Comparison of ENCODE assay signal across 8 cellular contexts in genomic region chr10:110872984-110873569, GRCh38. TPM values are rescaled to one million over a fixed set of nuclear protein-coding genes. Genes with fewer than 3 reads are reported as not detected.
DNase-seq lines count a peak whose midpoint lies in the region; ATAC-seq, FAIRE-seq and TF ChIP-seq lines count a peak whose summit lies in the region.

No MANE protein-coding gene starts in this region.

- H2BK120ac ChIP-seq in mesenchymal stem cell (ENCODE audit: low read depth, low read length), result no peak overlapping the region

- TF ChIP-seq CTCF in A673 (conservative IDR thresholded peaks at IDR 0.05; ENCODE audit: low read depth, low read length) (no peak), K562 (IDR thresholded peaks at IDR 0.05 in 2 of 3, conservative IDR thresholded peaks at IDR 0.05 in 1 of 3; ENCODE audit: insufficient read depth in 2 of 3, low read depth in 1 of 3, low read length in 3 of 3) (no peak)

- no peak overlapping the region for H3K18ac ChIP-seq in mesenchymal stem cell (ENCODE audit: low read depth in 1 of 2, low read length in 2 of 2)

- H2AK5ac ChIP-seq in mesenchymal stem cell (ENCODE audit: low read length, severe bottlenecking), result no peak overlapping the region

- H3K79me1 ChIP-seq in mesenchymal stem cell (replicated peaks; ENCODE audit: low read length, poor library complexity, severe bottlenecking), result peaks cover 3% of the 10 kb centered on the region

- no peak overlapping the region for H3K4ac ChIP-seq in mesenchymal stem cell (ENCODE audit: low read depth in 1 of 2, low read length in 2 of 2)

- CTCF ChIA-PET in A673 (lab: Charles Lee), result no interaction called here
- CTCF ChIA-PET in K562 (lab: Yijun Ruan, JAX; ENCODE audit: low intra/inter-chr PET ratio), result interaction anchor here (0.6 kb wide), 2 partner anchors 66 to 633 kb away, joined by 3 read pairs; no protein-coding TSS in a partner anchor

- no peak for TF ChIP-seq RAD21 in K562 (CRISPR knock-in tag; conservative IDR thresholded peaks at IDR 0.05 in 1 of 2, IDR thresholded peaks at IDR 0.05 in 1 of 2)

- DNase-seq in A673 (ENCODE audit: low spot score), result peak; percentile 12
- no peak for DNase-seq in K562 (ENCODE audit: extremely low read depth in 1 of 4, low spot score in 3 of 4)
- DNase-seq in mesenchymal stem cell, result peak; percentile 27
- DNase-seq in NCI-H1930 (lab: John Stamatoyannopoulos, UW), result no peak
- no peak for DNase-seq in cortex of kidney (lab: John Stamatoyannopoulos, UW)
- no peak for DNase-seq in mesenteric fat pad (ENCODE audit: low spot score)

- H4K8ac ChIP-seq in mesenchymal stem cell (ENCODE audit: low read length), result no peak overlapping the region

- peaks cover 35% of the 10 kb centered on the region for H3K79me2 ChIP-seq in K562 (ENCODE audit: control insufficient read depth, insufficient read depth, low read length)

- no peaks in the 10 kb centered on the region for H3K27me3 ChIP-seq in A673 (replicated peaks; ENCODE audit: insufficient read depth, low read depth, low read length, poor library complexity)
- no peaks in the 10 kb centered on the region for H3K27me3 ChIP-seq in HUES6 (ENCODE audit: control insufficient read depth, insufficient read depth, low read length)
- no peaks in the 10 kb centered on the region for H3K27me3 ChIP-seq in K562 (ENCODE audit: control insufficient read depth in 2 of 2, insufficient read depth in 2 of 2, low read length in 2 of 2)
- no peaks in the 10 kb centered on the region for H3K27me3 ChIP-seq in mesenchymal stem cell (ENCODE audit: control insufficient read depth in 1 of 2, insufficient read depth in 1 of 2, low read length in 2 of 2)

- no peak for ATAC-seq in K562
- ATAC-seq in GM19452 (IDR thresholded peaks at IDR 0.05; ENCODE audit: unreplicated experiment), result no peak

- H3K9ac ChIP-seq in HUES6 (ENCODE audit: low read length), result peak overlapping the region; percentile 64
- peak overlapping the region in 1 of 2 experiments; percentile 95; a peak in 2 of 4 replicates for H3K9ac ChIP-seq in K562 (ENCODE audit: insufficient read depth in 1 of 2, low read depth in 2 of 2, low read length in 2 of 2)
- H3K9ac ChIP-seq in mesenchymal stem cell (ENCODE audit: low read length), result peak overlapping the region; percentile 95

- TF ChIP-seq EP300 in K562 (IDR thresholded peaks at IDR 0.05; ENCODE audit: low read length), result no peak

- no peaks in the 10 kb centered on the region for H3K9me1 ChIP-seq in K562 (ENCODE audit: control insufficient read depth, insufficient read depth, low read length)

- H3K36me3 ChIP-seq in A673 (ENCODE audit: insufficient read depth, low read length, poor library complexity, severe bottlenecking), result no peaks in the 10 kb centered on the region
- H3K36me3 ChIP-seq in HUES6 (ENCODE audit: control insufficient read depth, insufficient read depth, low read length), result peaks cover 2% of the 10 kb centered on the region; the same call in 1 of the 2 replicates
- H3K36me3 ChIP-seq in K562 (ENCODE audit: control insufficient read depth, insufficient read depth, low read length), result 0 out of 3 replicates have a peak, but pooled peaks cover 5% of the 10 kb centered on the region
- peaks cover 0 to 27% of the 10 kb centered on the region in 2 experiments for H3K36me3 ChIP-seq in mesenchymal stem cell (ENCODE audit: control insufficient read depth in 1 of 2, insufficient read depth in 2 of 2, low read depth in 1 of 2, low read length in 2 of 2)

- no peaks in the 10 kb centered on the region for H3K9me3 ChIP-seq in A673 (ENCODE audit: low read depth, low read length, poor library complexity, severe bottlenecking)
- no peaks in the 10 kb centered on the region for H3K9me3 ChIP-seq in HUES6 (ENCODE audit: control insufficient read depth, insufficient read depth, low read depth, low read length)
- no peaks in the 10 kb centered on the region for H3K9me3 ChIP-seq in K562 (replicated peaks; ENCODE audit: control insufficient read depth, insufficient read depth, low read depth, low read length)
- H3K9me3 ChIP-seq in mesenchymal stem cell (ENCODE audit: control insufficient read depth, low read length), result no peaks in the 10 kb centered on the region

- in situ Hi-C loops in K562 (cut with MboI), result no loop called here

- POLR2A ChIA-PET in A673 (lab: Charles Lee; ENCODE audit: low non-redundant PET), result no interaction called here
- POLR2A ChIA-PET in K562 (lab: Yijun Ruan, JAX), result interaction anchor here (1.0 to 1.2 kb wide), 3 partner anchors 10 to 127 kb away, joined by 3 to 6 read pairs (median 3); no protein-coding TSS in a partner anchor

- BruUV-seq in A673 (replicated peaks; lab: Mats Ljungman, UMichigan) (TSS peak; percentile 60), K562 (replicated peaks; lab: Mats Ljungman, UMichigan) (TSS peak; percentile 58)

- no peak overlapping the region for H2BK15ac ChIP-seq in mesenchymal stem cell (ENCODE audit: low read depth, poor library complexity, severe bottlenecking)

- no peak overlapping the region for H4K91ac ChIP-seq in mesenchymal stem cell (ENCODE audit: low read length)

- H3K14ac ChIP-seq in mesenchymal stem cell (ENCODE audit: low read length in 2 of 2), result no peak overlapping the region

- H3K23ac ChIP-seq in mesenchymal stem cell (ENCODE audit: low read length in 2 of 2), result no peak overlapping the region

- H3K4me2 ChIP-seq in K562 (ENCODE audit: insufficient read depth, low read length), result peak overlapping the region; percentile 84
- peak overlapping the region; percentile 72 for H3K4me2 ChIP-seq in mesenchymal stem cell (ENCODE audit: low read length, poor library complexity, severe bottlenecking)

- H3K27ac ChIP-seq in A673 (ENCODE audit: low read depth, low read length, poor library complexity, severe bottlenecking), result peak overlapping the region; percentile 89
- H3K27ac ChIP-seq in HUES6 (ENCODE audit: low read depth, low read length), result peak overlapping the region; percentile 66; the same call in 1 of the 2 replicates
- H3K27ac ChIP-seq in K562 (ENCODE audit: extremely low read depth, low read depth, low read length), result peak overlapping the region; percentile 83
- no peak overlapping the region for H3K27ac ChIP-seq in mesenchymal stem cell (ENCODE audit: low read length, poor library complexity, severe bottlenecking)

- H4K20me1 ChIP-seq in K562 (replicated peaks; ENCODE audit: control insufficient read depth, insufficient read depth, low read length), result no peaks in the 10 kb centered on the region

- H2BK5ac ChIP-seq in mesenchymal stem cell (ENCODE audit: low read depth, low read length, poor library complexity, severe bottlenecking), result no peak overlapping the region

- no peak for FAIRE-seq in K562 (lab: Jason Lieb, UNC)

- H2AFZ ChIP-seq in K562 (ENCODE audit: low read depth, low read length) (peak overlapping the region; percentile 57), mesenchymal stem cell (ENCODE audit: low read depth, low read length) (no peak overlapping the region)

- WGBS in K562 (ENCODE audit: insufficient coverage, low coverage, missing lambda C conversion rate), result 0% methylated on average over 8 of the region's 9 CpGs
- WGBS in mesenchymal stem cell, result 14% methylated on average over 7 of the region's 9 CpGs

- H3K4me1 ChIP-seq in A673 (ENCODE audit: insufficient read depth, low read length, poor library complexity, severe bottlenecking) (peaks cover 3% of the 10 kb centered on the region), HUES6 (ENCODE audit: control insufficient read depth, insufficient read depth, low read length) (peaks cover 20% of the 10 kb centered on the region), K562 (replicated peaks in 1 of 2; ENCODE audit: control insufficient read depth in 2 of 2, insufficient read depth in 2 of 2, low read length in 2 of 2) (peaks cover 15% of the 10 kb centered on the region in 2 experiments), mesenchymal stem cell (ENCODE audit: control insufficient read depth, insufficient read depth, low read depth, low read length) (peaks cover 4% of the 10 kb centered on the region)

- TF ChIP-seq POLR2A in K562 (conservative IDR thresholded peaks at IDR 0.05), result no peak

- H3K4me3 ChIP-seq in A673 (ENCODE audit: low read depth, low read length, poor library complexity, severe bottlenecking) (peak overlapping the region; percentile 87), HUES6 (ENCODE audit: low read depth, low read length) (peak overlapping the region; percentile 66), K562 (peak overlapping the region; percentile 64), mesenchymal stem cell (ENCODE audit: insufficient read depth in 1 of 2, low read depth in 1 of 2, low read length in 2 of 2) (peak overlapping the region; percentile 92 to 94)

- H2BK12ac ChIP-seq in mesenchymal stem cell (ENCODE audit: low read length in 2 of 2), result no peak overlapping the region

- intact Hi-C loops in A673 (cut with micrococcal nuclease; ENCODE audit: unreplicated experiment) (loop anchor here (5.0 kb wide), 2 partner anchors 44 to 566 kb away; partner anchors contain the start of genes BBIP1 and SHOC2), K562 (cut with micrococcal nuclease) (loop anchor here (2.0 to 10.0 kb wide), 4 partner anchors 36 to 258 kb away; no protein-coding TSS in a partner anchor)

RNA-seq across cellular contexts. Expression of gene PDCD4, which starts 1.3 kb away (rescaled TPM):
- 17.3 and 23.7 TPM in 2 replicates for total RNA-seq in A673 (2021)
- total RNA-seq in K562 (2011; cell fraction: chromatin; rRNA removed; ENCODE audit: low replicate concordance), result 9.1 and 68.5 TPM in 2 replicates
- 2.7 and 5.9 TPM in 2 replicates for total RNA-seq in K562 (2011; cell fraction: nucleolus; rRNA removed)
- total RNA-seq in K562 (2011; cell fraction: nucleoplasm; rRNA removed), result 15.7 and 17.2 TPM in 2 replicates
- total RNA-seq in K562 (2014; rRNA removed), result 20.2 and 22.5 TPM in 2 replicates
- 33.7 and 44.2 TPM in 2 replicates for total RNA-seq in K562 (2014; rRNA removed; fragmentation: Illumina TruSeq; extraction: Trizol)
- 15.9 and 18.3 TPM in 2 replicates for total RNA-seq in K562 (2015; rRNA removed; fragmentation: Illumina TruSeq; extraction: Trizol)
- total RNA-seq in K562 (2021), result 28.0 and 44.1 TPM in 2 replicates
- polyA plus RNA-seq in K562 (2011; rRNA removed), result 28.1 and 40.2 TPM in 2 replicates
- 2.7 and 13.3 TPM in 2 replicates for polyA plus RNA-seq in K562 (2011; cell fraction: cytosol; rRNA removed)
- 11.9 and 17.6 TPM in 2 replicates for polyA plus RNA-seq in K562 (2011; cell fraction: nucleus; rRNA removed)
- polyA plus RNA-seq in K562 (2012), result 38.4 and 47.3 TPM in 2 replicates
- polyA plus RNA-seq in K562 (2014; fragmentation: Illumina TruSeq; extraction: Trizol), result 38.0 and 38.2 TPM in 2 replicates
- 10 to 100 TPM; 12.9 to 18.1 TPM for polyA plus RNA-seq in K562 (2014; fragmentation: Nextera tagmentation; extraction: Ambion mirVana)
- 34.4 and 36.6 TPM in 2 replicates for polyA plus RNA-seq in K562 (2014; rRNA removed)
- polyA minus RNA-seq in K562 (2011; rRNA and poly(A)+ RNA removed), result 37.7 and 52.1 TPM in 2 replicates
- 14.9 and 17.9 TPM in 2 replicates for polyA minus RNA-seq in K562 (2011; cell fraction: cytosol; rRNA and poly(A)+ RNA removed)
- 11.0 and 21.5 TPM in 2 replicates for polyA minus RNA-seq in K562 (2011; cell fraction: nucleus; rRNA and poly(A)+ RNA removed)
- 35.1 TPM for polyA plus RNA-seq in mesenchymal stem cell (2013, experiment 1 of 2)
- polyA plus RNA-seq in mesenchymal stem cell (2013, experiment 2 of 2), result 36.7 TPM
- total RNA-seq in mesenteric fat pad, result 146 TPM

RNA-seq across cellular contexts. Expression of gene BBIP1, which starts 45.9 kb away (rescaled TPM):
- total RNA-seq in A673 (2021) (32.9 and 33.9 TPM in 2 replicates), K562 (2014; rRNA removed) (5.2 and 12.2 TPM in 2 replicates), K562 (2014; rRNA removed; fragmentation: Illumina TruSeq; extraction: Trizol) (19.4 and 21.2 TPM in 2 replicates), K562 (2015; rRNA removed; fragmentation: Illumina TruSeq; extraction: Trizol) (18.1 and 18.9 TPM in 2 replicates), K562 (2021) (12.5 and 17.2 TPM in 2 replicates), mesenteric fat pad (26.9 TPM)
- total RNA-seq in K562 (2011; cell fraction: chromatin; rRNA removed; ENCODE audit: low replicate concordance), result 8.1 and 22.8 TPM in 2 replicates
- total RNA-seq in K562 (2011; cell fraction: nucleolus; rRNA removed), result 5.1 and 5.5 TPM in 2 replicates
- total RNA-seq in K562 (2011; cell fraction: nucleoplasm; rRNA removed), result 9.8 and 37.7 TPM in 2 replicates
- polyA plus RNA-seq in K562 (2011; rRNA removed) (19.2 and 24.2 TPM in 2 replicates), K562 (2014; fragmentation: Illumina TruSeq; extraction: Trizol) (23.0 and 27.8 TPM in 2 replicates), K562 (2014; fragmentation: Nextera tagmentation; extraction: Ambion mirVana) (10 to 100 TPM; 30.6 to 31.0 TPM), K562 (2014; rRNA removed) (14.1 and 17.3 TPM in 2 replicates)
- 2.6 and 4.7 TPM in 2 replicates for polyA plus RNA-seq in K562 (2011; cell fraction: cytosol; rRNA removed)
- 8.6 and 11.2 TPM in 2 replicates for polyA plus RNA-seq in K562 (2011; cell fraction: nucleus; rRNA removed)
- polyA plus RNA-seq in K562 (2012), result 17.8 and 20.6 TPM in 2 replicates
- 17.2 and 21.9 TPM in 2 replicates for polyA minus RNA-seq in K562 (2011; rRNA and poly(A)+ RNA removed)
- 3.5 and 5.2 TPM in 2 replicates for polyA minus RNA-seq in K562 (2011; cell fraction: cytosol; rRNA and poly(A)+ RNA removed)
- 7.0 and 15.1 TPM in 2 replicates for polyA minus RNA-seq in K562 (2011; cell fraction: nucleus; rRNA and poly(A)+ RNA removed)
- polyA plus RNA-seq in mesenchymal stem cell (2013, experiment 1 of 2), result 42.1 TPM
- polyA plus RNA-seq in mesenchymal stem cell (2013, experiment 2 of 2), result 44.6 TPM

RNA-seq across cellular contexts. Expression of gene SHOC2, which starts 46.3 kb away (rescaled TPM):
- total RNA-seq in A673 (2021) (37.6 and 40.0 TPM in 2 replicates), K562 (2014; rRNA removed) (9.2 and 10.2 TPM in 2 replicates), K562 (2014; rRNA removed; fragmentation: Illumina TruSeq; extraction: Trizol) (14.6 and 17.2 TPM in 2 replicates), K562 (2015; rRNA removed; fragmentation: Illumina TruSeq; extraction: Trizol) (13.8 and 16.1 TPM in 2 replicates), K562 (2021) (16.8 and 17.2 TPM in 2 replicates), mesenteric fat pad (79.5 TPM)
- total RNA-seq in K562 (2011; cell fraction: chromatin; rRNA removed; ENCODE audit: low replicate concordance), result 6.3 and 27.4 TPM in 2 replicates
- 3.5 and 5.8 TPM in 2 replicates for total RNA-seq in K562 (2011; cell fraction: nucleolus; rRNA removed)
- 8.9 and 10.8 TPM in 2 replicates for total RNA-seq in K562 (2011; cell fraction: nucleoplasm; rRNA removed)
- polyA plus RNA-seq in K562 (2011; rRNA removed) (10.2 and 14.9 TPM in 2 replicates), K562 (2014; fragmentation: Illumina TruSeq; extraction: Trizol) (16.3 and 17.2 TPM in 2 replicates), K562 (2014; fragmentation: Nextera tagmentation; extraction: Ambion mirVana) (10 to 100 TPM; 11.4 to 17.5 TPM), K562 (2014; rRNA removed) (9.2 and 10.3 TPM in 2 replicates)
- polyA plus RNA-seq in K562 (2011; cell fraction: cytosol; rRNA removed), result 3.5 and 6.9 TPM in 2 replicates
- 3.3 and 4.2 TPM in 2 replicates for polyA plus RNA-seq in K562 (2011; cell fraction: nucleus; rRNA removed)
- polyA plus RNA-seq in K562 (2012), result 11.0 and 13.0 TPM in 2 replicates
- polyA minus RNA-seq in K562 (2011; rRNA and poly(A)+ RNA removed), result 28.5 and 31.2 TPM in 2 replicates
- polyA minus RNA-seq in K562 (2011; cell fraction: cytosol; rRNA and poly(A)+ RNA removed), result 6.8 and 13.1 TPM in 2 replicates
- polyA minus RNA-seq in K562 (2011; cell fraction: nucleus; rRNA and poly(A)+ RNA removed), result 9.7 and 21.9 TPM in 2 replicates
- polyA plus RNA-seq in mesenchymal stem cell (2013, experiment 1 of 2), result 35.4 TPM
- 37.1 TPM for polyA plus RNA-seq in mesenchymal stem cell (2013, experiment 2 of 2)

Comparison
In these comparisons a context has a peak if more than half of its experiments do, and no peak if none do; other contexts are left out.
1. DNase-seq: peak in A673 (single experiment) and mesenchymal stem cell (single experiment); none in K562 (0 of 4), NCI-H1930 (0 of 2), cortex of kidney (single experiment) and mesenteric fat pad (single experiment).
2. Peak in every context shown above with its lines, with median percentiles within 50 percentile points of each other: H3K4me3 ChIP-seq.